ENCODE assay signal across 21 cellular contexts in genomic region chr4:152374606-152375285, GRCh38.
DNase-seq lines count a peak whose midpoint lies in the region; ATAC-seq and TF ChIP-seq lines count a peak whose summit lies in the region.
"Had no signal": no experiment of that assay in that cellular context is flagged by ENCODE, and none has a peak within 500 bp of the region (broad histone marks: within the 10 kb centered on the region; RNA-seq: fewer than 3 reads in every experiment).

No MANE protein-coding gene starts in this region.

- peaks cover 64% of the 10 kb centered on the region for H3K4me1 ChIP-seq in psoas muscle
- H3K4me1 ChIP-seq: breast epithelium had no signal

- no peaks in the 10 kb centered on the region for H3K9me3 Mint-ChIP-seq in activated naive CD4-positive, alpha-beta T cell treated with anti-CD3 and anti-CD28 coated beads for 36 hours
- no peaks in the 10 kb centered on the region for H3K9me3 Mint-ChIP-seq in activated naive CD4-positive, alpha-beta T cell treated with anti-CD3 and anti-CD28 coated beads, Interleukin-2, amount 10 ng/mL, durations not matched to agents 7 days and 5 days
- H3K9me3 Mint-ChIP-seq: CD8-positive, alpha-beta T cell had no signal

- H3K4me3 Mint-ChIP-seq in activated naive CD4-positive, alpha-beta T cell treated with anti-CD3 and anti-CD28 coated beads for 36 hours, result no peak overlapping the region
- H3K4me3 Mint-ChIP-seq in activated naive CD4-positive, alpha-beta T cell treated with anti-CD3 and anti-CD28 coated beads, Interleukin-2, amount 10 ng/mL, durations not matched to agents 7 days and 5 days, result no peak overlapping the region
- H3K4me3 Mint-ChIP-seq: activated naive CD8-positive, alpha-beta T cell; CD8-positive, alpha-beta T cell had no signal

- TF ChIP-seq CTCF in psoas muscle (IDR thresholded peaks at IDR 0.05) (no peak), brain microvascular endothelial cell (IDR thresholded peaks at IDR 0.05; ENCODE audit: low read depth, low read length, missing control alignments) (no peak)

- in situ Hi-C loops in brain microvascular endothelial cell (cut with HindIII; ENCODE audit: low pct_ligation_motif_present, low sequenced_read_pairs), result no loop called here

- ATAC-seq in GM18867 (IDR thresholded peaks at IDR 0.05; ENCODE audit: unreplicated experiment), result peak; percentile 39
- ATAC-seq in HG03521 (IDR thresholded peaks at IDR 0.05; ENCODE audit: unreplicated experiment), result peak; percentile 62
- ATAC-seq in psoas muscle, result peak in 1 of 4 donors; percentile 40
- ATAC-seq: CD8-positive, alpha-beta T cell; left colon; sciatic nerve had no signal

- peak overlapping the region; percentile 8 for H3K4me3 ChIP-seq in psoas muscle
- no peak overlapping the region for H3K4me3 ChIP-seq in brain microvascular endothelial cell (ENCODE audit: low read depth, low read length)
- H3K4me3 ChIP-seq: breast epithelium, dorsolateral prefrontal cortex, SK-N-MC had no signal

- H3K27me3 ChIP-seq in psoas muscle (ENCODE audit: insufficient read depth in 3 of 3, low read length in 2 of 3), result no peaks in the 10 kb centered on the region
- no peaks in the 10 kb centered on the region for H3K27me3 ChIP-seq in brain microvascular endothelial cell (replicated peaks)
- H3K27me3 ChIP-seq: breast epithelium, dorsolateral prefrontal cortex had no signal

- peaks cover 18% of the 10 kb centered on the region for H3K4me1 Mint-ChIP-seq in activated naive CD4-positive, alpha-beta T cell treated with anti-CD3 and anti-CD28 coated beads for 36 hours (ENCODE audit: low read depth)
- peaks cover 2% of the 10 kb centered on the region for H3K4me1 Mint-ChIP-seq in activated naive CD4-positive, alpha-beta T cell treated with anti-CD3 and anti-CD28 coated beads, Interleukin-2, amount 10 ng/mL, durations not matched to agents 7 days and 5 days

- no peaks in the 10 kb centered on the region for H3K9me3 ChIP-seq in psoas muscle
- H3K9me3 ChIP-seq: breast epithelium had no signal

- no peak overlapping the region for H3K27ac Mint-ChIP-seq in activated naive CD4-positive, alpha-beta T cell treated with anti-CD3 and anti-CD28 coated beads for 36 hours
- no peak overlapping the region for H3K27ac Mint-ChIP-seq in activated naive CD4-positive, alpha-beta T cell treated with anti-CD3 and anti-CD28 coated beads, Interleukin-2, amount 10 ng/mL, durations not matched to agents 7 days and 5 days
- H3K27ac Mint-ChIP-seq: activated naive CD8-positive, alpha-beta T cell; CD8-positive, alpha-beta T cell had no signal

- DNase-seq in activated naive CD4-positive, alpha-beta T cell treated with anti-CD3 and anti-CD28 coated beads for 36 hours, result peak; percentile 15
- DNase-seq in activated naive CD4-positive, alpha-beta T cell treated with anti-CD3 and anti-CD28 coated beads, Interleukin-2, amount 10 ng/mL, durations not matched to agents 7 days and 5 days, result no peak
- no peak for DNase-seq in psoas muscle
- no peak for DNase-seq in brain microvascular endothelial cell
- no peak for DNase-seq in H4 (ENCODE audit: low spot score)
- DNase-seq in cortex of kidney (lab: John Stamatoyannopoulos, UW), result no peak
- DNase-seq: activated CD4-positive, alpha-beta T cell treated with anti-CD3 and anti-CD28 coated beads for 48 hours; activated CD8-positive, alpha-beta memory T cell treated with anti-CD3 and anti-CD28 coated beads, Interleukin-2, amount 50 U/mL, for 4 hours; CD8-positive, alpha-beta T cell; dorsolateral prefrontal cortex; foreskin melanocyte; left colon; NCI-H1417 treated with DMSO at 0.1 percent for 48 hours; stimulated activated CD4-positive, alpha-beta T cell treated with anti-CD3 and anti-CD28 coated beads, Interleukin-1b, Interleukin-23, amount 100 ng/mL, for 48 hours had no signal

- H3K27me3 Mint-ChIP-seq in activated naive CD4-positive, alpha-beta T cell treated with anti-CD3 and anti-CD28 coated beads for 36 hours (ENCODE audit: low read depth), result no peaks in the 10 kb centered on the region
- H3K27me3 Mint-ChIP-seq in activated naive CD4-positive, alpha-beta T cell treated with anti-CD3 and anti-CD28 coated beads, Interleukin-2, amount 10 ng/mL, durations not matched to agents 7 days and 5 days, result no peaks in the 10 kb centered on the region
- H3K27me3 Mint-ChIP-seq: activated naive CD8-positive, alpha-beta T cell had no signal

- H3K36me3 ChIP-seq in psoas muscle (ENCODE audit: insufficient read depth in 1 of 2, low read depth in 1 of 2) (no peaks in the 10 kb centered on the region), brain microvascular endothelial cell (replicated peaks) (no peaks in the 10 kb centered on the region)
- H3K36me3 ChIP-seq: breast epithelium had no signal

- H3K27ac ChIP-seq in psoas muscle, result peak overlapping the region; percentile 39
- no peak overlapping the region for H3K27ac ChIP-seq in brain microvascular endothelial cell
- H3K27ac ChIP-seq: breast epithelium, dorsolateral prefrontal cortex, epithelial cell of prostate, SK-N-MC had no signal

- 54 to 75% (median 75%) methylated on average over 3 of the region's 3 CpGs for WGBS in psoas muscle, 3 donors

- CTCF ChIA-PET in activated naive CD4-positive, alpha-beta T cell treated with anti-CD3 and anti-CD28 coated beads for 36 hours (lab: Charles Lee), result interaction anchor here (0.7 kb wide), 1 partner anchor 10 kb away, joined by 3 read pairs; no protein-coding TSS in a partner anchor
- CTCF ChIA-PET in activated naive CD4-positive, alpha-beta T cell treated with anti-CD3 and anti-CD28 coated beads, Interleukin-2, amount 10 ng/mL, durations not matched to agents 7 days and 5 days (lab: Charles Lee), result no interaction called here

- intact Hi-C loops in activated naive CD4-positive, alpha-beta T cell treated with anti-CD3 and anti-CD28 coated beads for 36 hours (cut with micrococcal nuclease), result no loop called here
- intact Hi-C loops in psoas muscle (cut with DNase I), result no loop called here

- no peaks in the 10 kb centered on the region for H3K36me3 Mint-ChIP-seq in activated naive CD4-positive, alpha-beta T cell treated with anti-CD3 and anti-CD28 coated beads for 36 hours (ENCODE audit: low read depth)
- H3K36me3 Mint-ChIP-seq in activated naive CD4-positive, alpha-beta T cell treated with anti-CD3 and anti-CD28 coated beads, Interleukin-2, amount 10 ng/mL, durations not matched to agents 7 days and 5 days, result no peaks in the 10 kb centered on the region
